20 cellular contexts compared by ENCODE assay signal in the genomic region with DNA sequence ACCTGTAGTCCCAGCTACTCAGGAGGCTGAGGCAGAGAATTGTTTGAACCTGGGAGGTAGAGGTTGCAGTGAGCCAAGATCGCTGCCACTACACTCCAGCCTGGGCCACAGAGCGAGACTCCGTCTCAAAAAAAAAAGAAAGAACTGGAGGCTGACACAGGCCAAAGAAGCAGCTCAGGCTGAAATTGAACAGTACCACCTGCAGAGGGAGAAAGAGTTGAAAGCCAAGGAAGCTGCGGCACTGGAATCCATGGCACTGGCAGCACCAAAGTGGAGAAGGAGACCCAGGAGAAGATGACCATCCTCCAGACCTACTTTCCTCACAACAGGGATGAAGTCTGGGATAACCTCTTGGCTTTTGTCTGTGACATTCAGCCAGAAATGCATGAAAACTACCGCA. TPM values are rescaled to one million over a fixed set of nuclear protein-coding genes. Genes with fewer than 3 reads are reported as not detected.
A peak's percentile ranks its signal among the peaks of the same experiment; 100 is the strongest.
DNase-seq lines count a peak whose midpoint lies in the region; TF ChIP-seq lines count a peak whose summit lies in the region.
"Had no signal": no experiment of that assay in that cellular context is flagged by ENCODE, and none has a peak within 500 bp of the region (broad histone marks: within the 10 kb centered on the region; RNA-seq: fewer than 3 reads in every experiment).

No MANE protein-coding gene starts in this region.

- peaks cover 16% of the 10 kb centered on the region for H3K27me3 Mint-ChIP-seq in progenitor cell of endocrine pancreas

- no peak overlapping the region for H3K4me3 ChIP-seq in astrocyte of the cerebellum (ENCODE audit: low read depth, low read length)
- H3K4me3 ChIP-seq: neural progenitor cell, tibial nerve had no signal

- H3K9me3 Mint-ChIP-seq in progenitor cell of endocrine pancreas (ENCODE audit: low read depth): no peaks in the 10 kb centered on the region
- H3K9me3 Mint-ChIP-seq: CD8-positive, alpha-beta memory T cell had no signal

- TF ChIP-seq CTCF in astrocyte of the cerebellum (IDR thresholded peaks at IDR 0.05; ENCODE audit: low read depth, low read length, missing control alignments) (peak; percentile 36), progenitor cell of endocrine pancreas (IDR thresholded peaks at IDR 0.05; ENCODE audit: unreplicated experiment) (peak; percentile 34)

- DNase-seq in DMS 273 (lab: John Stamatoyannopoulos, UW; ENCODE audit: unreplicated experiment): peak; percentile 29
- no peak for DNase-seq in DMS 273 treated with DMSO at 0.1 percent for 48 hours (lab: John Stamatoyannopoulos, UW)
- no peak for DNase-seq in astrocyte of the cerebellum (ENCODE audit: low read depth)
- DNase-seq in progenitor cell of endocrine pancreas (ENCODE audit: low spot score, unreplicated experiment): no peak
- no peak for DNase-seq in AG08396 (ENCODE audit: low spot score)
- no peak for DNase-seq in NCI-H128 (lab: John Stamatoyannopoulos, UW; ENCODE audit: unreplicated experiment)
- DNase-seq: 8988T; activated CD8-positive, alpha-beta memory T cell treated with anti-CD3 and anti-CD28 coated beads, Interleukin-2, amount 50 U/mL, for 48 hours; activated gamma-delta T cell treated with Interleukin-2 at 50 U/mL for 16 hours; CD8-positive, alpha-beta memory T cell; foreskin melanocyte; HCEC 1CT; NCI-H1048; NCI-H82; stimulated activated CD4-positive, alpha-beta T cell treated with anti-CD3 and anti-CD28 coated beads, Interleukin-15, amount 100 ng/mL, for 24 hours; stimulated activated naive CD4-positive, alpha-beta T cell; T-helper 9 cell had no signal

- no peak overlapping the region for H3K4me3 Mint-ChIP-seq in progenitor cell of endocrine pancreas (ENCODE audit: low read depth)
- H3K4me3 Mint-ChIP-seq: CD8-positive, alpha-beta memory T cell; neural progenitor cell had no signal

- in situ Hi-C loops in astrocyte of the cerebellum (cut with HindIII; ENCODE audit: low sequenced_read_pairs): loop anchor here (25.0 kb wide), 1 partner anchor 257 kb away; a partner anchor contains a TSS

- H3K4me1 Mint-ChIP-seq in progenitor cell of endocrine pancreas (ENCODE audit: low read depth): peaks cover 32% of the 10 kb centered on the region

- H3K36me3 Mint-ChIP-seq in progenitor cell of endocrine pancreas (ENCODE audit: insufficient read depth): no peaks in the 10 kb centered on the region
- H3K36me3 Mint-ChIP-seq: neural progenitor cell had no signal

- no peak overlapping the region for H3K27ac Mint-ChIP-seq in progenitor cell of endocrine pancreas
- H3K27ac Mint-ChIP-seq: neural progenitor cell had no signal

RNA-seq across cellular contexts. Expression of a gene that starts 11.3 kb away (rescaled TPM):
- total RNA-seq in progenitor cell of endocrine pancreas: 57.8 and 62.2 TPM in 2 replicates

RNA-seq across cellular contexts. Expression of a gene that starts 15.5 kb away (rescaled TPM):
- not detected in 2 replicates for total RNA-seq in progenitor cell of endocrine pancreas
- total RNA-seq: CD8-positive, alpha-beta memory T cell; renal cortical epithelial cell; tibial nerve had no signal

RNA-seq across cellular contexts. Expression of a gene that starts 16.3 kb away (rescaled TPM):
- 9.0 and 9.5 TPM in 2 replicates for total RNA-seq in progenitor cell of endocrine pancreas

RNA-seq across cellular contexts. Expression of a gene that starts 21.8 kb away (rescaled TPM):
- not detected in 2 replicates for total RNA-seq in progenitor cell of endocrine pancreas
- total RNA-seq: CD8-positive, alpha-beta memory T cell; renal cortical epithelial cell had no signal

RNA-seq across cellular contexts. Expression of a gene that starts 27.9 kb away (rescaled TPM):
- 129 and 130 TPM in 2 replicates for total RNA-seq in progenitor cell of endocrine pancreas
